In genomic region chr2:182784777-182785176, GRCh38 we compare ENCODE assay signal across 8 cellular contexts.
DNase-seq lines count a peak whose midpoint lies in the region; ATAC-seq and FAIRE-seq lines count a peak whose summit lies in the region.

No MANE protein-coding gene starts in this region.

- DNase-seq in G401 (ENCODE audit: low spot score) (peak; percentile 63), HS-27A (ENCODE audit: low read depth) (peak; percentile 3), inferior parietal cortex (ENCODE audit: extremely low spot score) (peak; percentile 64)
- no peak for DNase-seq in stimulated activated naive CD4-positive, alpha-beta T cell treated with Interleukin-2 at 50 U/mL for 16 hours (lab: John Stamatoyannopoulos, UW)
- DNase-seq in activated CD4-positive, alpha-beta T cell treated with anti-CD3 and anti-CD28 coated beads for 4 hours = no peak

- in situ Hi-C loops in G401 (cut with HindIII; ENCODE audit: low sequenced_read_pairs) = no loop called here

- FAIRE-seq in TTC549 (lab: Jason Lieb, UNC) = peak; percentile 89

- ATAC-seq in HG03175 (IDR thresholded peaks at IDR 0.05; ENCODE audit: unreplicated experiment) (no peak), HG03571 (IDR thresholded peaks at IDR 0.05; ENCODE audit: unreplicated experiment) (no peak)

Comparison
In these comparisons a context has a peak if more than half of its experiments do, and no peak if none do; other contexts are left out.
1. DNase-seq: peak in G401 (single experiment), HS-27A (single experiment) and inferior parietal cortex (single experiment); none in stimulated activated naive CD4-positive, alpha-beta T cell treated with Interleukin-2 at 50 U/mL for 16 hours (single experiment) and activated CD4-positive, alpha-beta T cell treated with anti-CD3 and anti-CD28 coated beads for 4 hours (0 of 2).